ENCODE assay signal across 15 cellular contexts in genomic region chr13:33307820-33308219, GRCh38.
"Had no signal": no experiment of that assay in that cellular context is flagged by ENCODE, and none has a peak within 500 bp of the region (broad histone marks: within the 10 kb centered on the region; RNA-seq: fewer than 3 reads in every experiment).

No MANE protein-coding gene starts in this region.

- H3K4me3 ChIP-seq: gastroesophageal sphincter, lower lobe of right lung, neural progenitor cell, ovary had no signal

- DNase-seq: activated CD4-positive, alpha-beta T cell treated with anti-CD3 and anti-CD28 coated beads, Interleukin-2, amount 10 ng/mL, durations not matched to agents 7 days and 5 days; activated CD8-positive, alpha-beta memory T cell treated with anti-CD3 and anti-CD28 coated beads, Interleukin-2, amount 50 U/mL, for 48 hours; activated gamma-delta T cell; activated T-cell treated with anti-CD3 and anti-CD28 coated beads, Interleukin-2, amount 50 U/mL, for 72 hours; amniotic stem cell; erythroblast; left colon; lower lobe of right lung; naive B cell; ovary; stimulated activated CD4-positive, alpha-beta T cell treated with anti-CD3 and anti-CD28 coated beads, Interleukin-1b, Interleukin-23, amount 100 ng/mL, for 48 hours; SW 1271 had no signal

- H3K4me1 ChIP-seq: neural progenitor cell had no signal

- H3K36me3 Mint-ChIP-seq: activated naive CD4-positive, alpha-beta T cell treated with anti-CD3 and anti-CD28 coated beads, Interleukin-2, amount 50 U/mL, for 72 hours; naive B cell; neural progenitor cell had no signal

- H3K27me3 Mint-ChIP-seq: activated CD4-positive, alpha-beta T cell treated with anti-CD3 and anti-CD28 coated beads, Interleukin-2, amount 10 ng/mL, durations not matched to agents 7 days and 5 days had no signal

- H3K4me3 Mint-ChIP-seq: activated CD4-positive, alpha-beta T cell treated with anti-CD3 and anti-CD28 coated beads, Interleukin-2, amount 10 ng/mL, durations not matched to agents 7 days and 5 days; activated T-cell treated with anti-CD3 and anti-CD28 coated beads, Interleukin-2, amount 50 U/mL, for 72 hours; naive B cell; neural progenitor cell had no signal

- ATAC-seq: activated naive CD4-positive, alpha-beta T cell treated with anti-CD3 and anti-CD28 coated beads, Interleukin-2, amount 50 U/mL, for 72 hours; activated T-cell treated with anti-CD3 and anti-CD28 coated beads, Interleukin-2, amount 50 U/mL, for 72 hours; gastroesophageal sphincter; left colon; lower lobe of right lung had no signal

- H3K27ac Mint-ChIP-seq: activated CD4-positive, alpha-beta T cell treated with anti-CD3 and anti-CD28 coated beads, Interleukin-2, amount 10 ng/mL, durations not matched to agents 7 days and 5 days; activated naive CD4-positive, alpha-beta T cell treated with anti-CD3 and anti-CD28 coated beads, Interleukin-2, amount 50 U/mL, for 72 hours; activated T-cell treated with anti-CD3 and anti-CD28 coated beads, Interleukin-2, amount 50 U/mL, for 72 hours; neural progenitor cell had no signal

- H3K9me3 ChIP-seq: gastroesophageal sphincter, lower lobe of right lung, ovary had no signal

- H3K36me3 ChIP-seq: gastroesophageal sphincter, lower lobe of right lung, neural progenitor cell, ovary had no signal

- H3K27me3 ChIP-seq: gastroesophageal sphincter, neural progenitor cell, ovary had no signal

- H3K27ac ChIP-seq: lower lobe of right lung, neural progenitor cell, ovary had no signal

- H3K9me3 Mint-ChIP-seq: activated CD4-positive, alpha-beta T cell treated with anti-CD3 and anti-CD28 coated beads, Interleukin-2, amount 10 ng/mL, durations not matched to agents 7 days and 5 days had no signal

- H3K4me1 Mint-ChIP-seq: activated CD4-positive, alpha-beta T cell treated with anti-CD3 and anti-CD28 coated beads, Interleukin-2, amount 10 ng/mL, durations not matched to agents 7 days and 5 days; neural progenitor cell had no signal
